Comparison of ENCODE assay signal across 17 cellular contexts in the genomic region with DNA sequence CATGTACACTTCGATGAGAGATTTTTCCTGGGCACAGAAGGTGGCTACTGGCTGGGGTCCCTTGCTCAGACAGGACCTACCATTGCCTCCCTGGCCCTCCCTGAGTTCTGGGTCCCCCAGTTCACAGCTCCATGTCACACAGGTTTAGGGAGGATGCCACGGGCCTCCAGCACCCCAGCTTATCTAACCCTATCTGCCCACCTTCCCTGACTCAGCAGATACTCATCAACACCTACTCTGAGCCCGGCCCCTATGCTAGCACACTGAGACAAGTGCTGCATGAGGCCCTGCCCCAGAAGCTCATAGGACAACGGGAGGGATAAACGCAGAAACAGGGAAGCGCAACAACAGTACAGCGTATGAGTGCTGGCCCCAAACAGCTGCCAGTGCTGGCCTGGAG.
"Had no signal": no experiment of that assay in that cellular context is flagged by ENCODE, and none has a peak within 500 bp of the region (broad histone marks: within the 10 kb centered on the region; RNA-seq: fewer than 3 reads in every experiment).

No MANE protein-coding gene starts in this region.

- H3K4me1 ChIP-seq: left lung, tibial artery, uterus had no signal

- ATAC-seq: activated T-helper 17 cell treated with anti-CD3 and anti-CD28 coated beads, Interleukin-2, amount 50 U/mL, for 72 hours; left lung had no signal

- H3K27ac ChIP-seq: left lung, tibial artery, uterus had no signal

- H3K4me3 ChIP-seq: left lung, lung, tibial artery, uterus had no signal

- DNase-seq: activated CD4-positive, alpha-beta memory T cell treated with anti-CD3 and anti-CD28 coated beads for 36 hours; activated CD4-positive, alpha-beta T cell treated with anti-CD3 and anti-CD28 coated beads for 48 hours; activated naive CD8-positive, alpha-beta T cell treated with anti-CD3 and anti-CD28 coated beads, Interleukin-2, amount 10 ng/mL, durations not matched to agents 7 days and 5 days; activated T-cell treated with anti-CD3 and anti-CD28 coated beads, Interleukin-2, amount 50 U/mL, for 1 hour; amygdala; effector CD8-positive, alpha-beta T cell; erythroblast; foreskin fibroblast; kidney glomerular epithelial cell; naive B cell; occipital lobe; stimulated activated CD4-positive, alpha-beta T cell treated with anti-CD3 and anti-CD28 coated beads, Interleukin-4, amount 100 ng/mL, for 4 hours; tibial artery; uterus had no signal

- H3K27me3 ChIP-seq: left lung, tibial artery, uterus had no signal

- H3K36me3 ChIP-seq: uterus had no signal
